12 cellular contexts compared by ENCODE assay signal in genomic region chr2:109126501-109126860, GRCh38. TPM values are rescaled to one million over a fixed set of nuclear protein-coding genes. Genes with fewer than 3 reads are reported as not detected.
A peak's percentile ranks its signal among the peaks of the same experiment; 100 is the strongest.
DNase-seq lines count a peak whose midpoint lies in the region; ATAC-seq, FAIRE-seq and TF ChIP-seq lines count a peak whose summit lies in the region.
"Had no signal": no experiment of that assay in that cellular context is flagged by ENCODE, and none has a peak within 500 bp of the region (broad histone marks: within the 10 kb centered on the region; RNA-seq: fewer than 3 reads in every experiment).

No MANE protein-coding gene starts in this region.

- FAIRE-seq in keratinocyte (lab: Jason Lieb, UNC) = peak; percentile 79

- no peak overlapping the region for H3K9ac ChIP-seq in keratinocyte (ENCODE audit: control insufficient read depth, extremely low read depth, insufficient read depth, low read length)

- peaks cover 51% of the 10 kb centered on the region for H3K27me3 ChIP-seq in keratinocyte (ENCODE audit: control insufficient read depth, extremely low read depth, insufficient read depth, low read length)
- peaks cover 0 to 15% (median 0%) of the 10 kb centered on the region in 9 donors for H3K27me3 ChIP-seq in heart left ventricle

- no peaks in the 10 kb centered on the region for H3K79me2 ChIP-seq in keratinocyte (ENCODE audit: control insufficient read depth, insufficient read depth, low read length)

- H2AFZ ChIP-seq in keratinocyte (ENCODE audit: control insufficient read depth, low read length) = no peak overlapping the region

- H3K27me3 Mint-ChIP-seq in HFFc6 (ENCODE audit: insufficient read depth) = peaks cover 20% of the 10 kb centered on the region; the same call in 1 of the 2 replicates
- peaks cover 48% of the 10 kb centered on the region for H3K27me3 Mint-ChIP-seq in WTC11 (ENCODE audit: low read depth)

- TF ChIP-seq POLR2A in heart left ventricle (IDR thresholded peaks at IDR 0.05) = no peak

- H3K27ac Mint-ChIP-seq in HFFc6 = peak overlapping the region; percentile 84
- H3K27ac Mint-ChIP-seq in WTC11 = no peak overlapping the region

- H3K4me1 ChIP-seq in keratinocyte (ENCODE audit: control insufficient read depth, extremely low read depth, insufficient read depth, low read length) (peaks cover 31% of the 10 kb centered on the region), heart left ventricle (peaks cover 0 to 35% (median 18%) of the 10 kb centered on the region in 12 donors)

- POLR2A ChIA-PET in WTC11 (lab: Charles Lee) = no interaction called here

- WGBS in heart left ventricle, 4 donors = 90 to 93% (median 91%) methylated on average over 5 of the region's 5 CpGs

- TF ChIP-seq CTCF in HFFc6 (IDR thresholded peaks at IDR 0.05) (no peak), WTC11 (IDR thresholded peaks at IDR 0.05) (no peak), keratinocyte (optimal IDR thresholded peaks at IDR 0.05 in 1 of 3, IDR thresholded peaks at IDR 0.05 in 1 of 3, conservative IDR thresholded peaks at IDR 0.05 in 1 of 3; ENCODE audit: extremely low read depth in 1 of 3, insufficient read depth in 2 of 3, low read length in 3 of 3) (no peak), heart left ventricle (IDR thresholded peaks at IDR 0.05) (no peak)

- no peaks in the 10 kb centered on the region for H3K9me1 ChIP-seq in keratinocyte (ENCODE audit: control insufficient read depth, extremely low read depth, insufficient read depth, low read length)

- no peak overlapping the region for H3K4me3 ChIP-seq in keratinocyte (ENCODE audit: control insufficient read depth in 2 of 3, extremely low read depth in 1 of 3, insufficient read depth in 2 of 3, low read depth in 1 of 3, low read length in 3 of 3)
- H3K4me3 ChIP-seq in heart left ventricle = no peak overlapping the region

- DNase-seq in AG08395 (ENCODE audit: low spot score) (peak; percentile 78), HFFc6 (peak; percentile 85), WTC11 (ENCODE audit: low spot score) (no peak), keratinocyte (ENCODE audit: low read depth, low spot score) (no peak), LoVo (ENCODE audit: low spot score) (no peak), heart left ventricle (no peak)
- DNase-seq: CD4-positive, CD25-positive, alpha-beta regulatory T cell; hippocampal formation; NCI-H2029 treated with DMSO at 0.1 percent for 48 hours; substantia nigra had no signal

- intact Hi-C loops in heart left ventricle (cut with DNase I) = loop anchor here in 8 of 10 donors (1.0 to 10.0 kb wide), 15 partner anchors 36 to 486 kb away; partner anchors contain the start of genes SEPTIN10 (in 1 of the 8) and SOWAHC (in 1 of the 8)

- dilution Hi-C loops in keratinocyte (cut with MboI; ENCODE audit: extremely low pct_ligation_motif_present, low sequenced_read_pairs) = no loop called here

- peak overlapping the region; percentile 78 for H3K4me3 Mint-ChIP-seq in HFFc6
- H3K4me3 Mint-ChIP-seq in WTC11 = no peak overlapping the region

- H3K9me3 ChIP-seq in keratinocyte (ENCODE audit: control insufficient read depth, low read depth, low read length) = no peaks in the 10 kb centered on the region
- H3K9me3 ChIP-seq in heart left ventricle = no peaks in the 10 kb centered on the region

- H3K4me1 Mint-ChIP-seq in HFFc6 (ENCODE audit: low read depth) = peaks cover 50% of the 10 kb centered on the region
- peaks cover 10% of the 10 kb centered on the region for H3K4me1 Mint-ChIP-seq in WTC11

- no peak for ATAC-seq in WTC11
- no peak for ATAC-seq in GM19467 (IDR thresholded peaks at IDR 0.05; ENCODE audit: unreplicated experiment)
- ATAC-seq in GM18858 (IDR thresholded peaks at IDR 0.05; ENCODE audit: unreplicated experiment) = no peak
- no peak for ATAC-seq in heart left ventricle

- no peaks in the 10 kb centered on the region for H3K36me3 ChIP-seq in keratinocyte (ENCODE audit: control insufficient read depth in 2 of 2, extremely low read depth in 1 of 2, insufficient read depth in 2 of 2, low read length in 2 of 2)
- H3K36me3 ChIP-seq in heart left ventricle = no peaks in the 10 kb centered on the region

- H3K36me3 Mint-ChIP-seq in HFFc6 (ENCODE audit: low read depth) = no peaks in the 10 kb centered on the region; the same call in 1 of the 2 replicates
- H3K36me3 Mint-ChIP-seq in WTC11 = no peaks in the 10 kb centered on the region
- H3K36me3 Mint-ChIP-seq: CD4-positive, CD25-positive, alpha-beta regulatory T cell had no signal

- CTCF ChIA-PET in WTC11 (lab: Charles Lee) = interaction anchor here (1.0 kb wide), 1 partner anchor 384 kb away, joined by 4 read pairs; no protein-coding TSS in a partner anchor

- no peaks in the 10 kb centered on the region; the same call in 1 of the 2 replicates for H3K9me3 Mint-ChIP-seq in HFFc6
- no peaks in the 10 kb centered on the region for H3K9me3 Mint-ChIP-seq in WTC11

- no peak overlapping the region for H3K27ac ChIP-seq in keratinocyte (ENCODE audit: control insufficient read depth, insufficient read depth, low read length)
- H3K27ac ChIP-seq in heart left ventricle = no peak overlapping the region

- no peaks in the 10 kb centered on the region for H4K20me1 ChIP-seq in keratinocyte (ENCODE audit: control insufficient read depth, extremely low read depth, insufficient read depth, low read length)

- H3K4me2 ChIP-seq in keratinocyte (ENCODE audit: control insufficient read depth, extremely low read depth, insufficient read depth, low read depth, low read length) = peak overlapping the region; percentile 35

TF ChIP-seq in WTC11, 78 proteins besides CTCF, POLR2A, EP300 and RAD21:
- no peak for TF ChIP-seq ATF6 (CRISPR knock-in tag; IDR thresholded peaks at IDR 0.05)
- peak; percentile 75 for TF ChIP-seq GABPB1 (CRISPR knock-in tag; IDR thresholded peaks at IDR 0.05)
- no peak for TF ChIP-seq ATF2 (CRISPR knock-in tag; IDR thresholded peaks at IDR 0.05; ENCODE audit: borderline replicate concordance, low read depth)
- TF ChIP-seq KAT7 (CRISPR knock-in tag; IDR thresholded peaks at IDR 0.05; ENCODE audit: borderline replicate concordance) = no peak

RNA-seq across cellular contexts. Expression of gene SH3RF3, which starts 2.5 kb away (rescaled TPM):
- 1 to 10 TPM; 2.4 to 4.4 (median 3.7) TPM for total RNA-seq in HFFc6 (2021; fragmentation: NEBNext Ultra II Directional; extraction: Animal tissue kit (Norgen Biotek cat#: 25700))
- total RNA-seq in WTC11 (2021) (0.78 to 1.0 TPM (median 0.87 TPM) in 3 replicates), heart left ventricle (10 to 100 TPM in 4 of 9 donors, 1 to 10 TPM in 5; 5.3 to 13.3 (median 7.9) TPM)
- polyA plus RNA-seq in keratinocyte (0.08 to 0.18 TPM (median 0.17 TPM) in 3 replicates), heart left ventricle (10 to 100 TPM in 1 of 2 donors, 1 to 10 TPM in 1; 5.2 to 15.7 TPM)
- not detected for polyA plus RNA-seq in keratinocyte (2011; ENCODE audit: low read depth)
- polyA plus RNA-seq in keratinocyte (2011; cell fraction: cytosol; rRNA removed) = 0.15 and 0.26 TPM in 2 replicates
- 0.49 and 0.55 TPM in 2 replicates for polyA plus RNA-seq in keratinocyte (2011; cell fraction: nucleus; rRNA removed)
- polyA plus RNA-seq in keratinocyte (2012; ENCODE audit: low replicate concordance) = 0.06 and 0.36 TPM in 2 replicates
- polyA minus RNA-seq in keratinocyte = 0.19 to 0.69 TPM (median 0.20 TPM) in 3 replicates
- polyA minus RNA-seq in keratinocyte (2011; cell fraction: cytosol; rRNA and poly(A)+ RNA removed) = 0.96 TPM
- 0.95 and 1.3 TPM in 2 replicates for polyA minus RNA-seq in keratinocyte (2011; cell fraction: nucleus; rRNA and poly(A)+ RNA removed)

Comparison
In these comparisons a context has a peak if more than half of its experiments do, and no peak if none do; other contexts are left out.
1. DNase-seq: peak in AG08395 (single experiment) and HFFc6 (single experiment); none in WTC11 (single experiment), keratinocyte (single experiment), LoVo (single experiment) and heart left ventricle (0 of 5).